9 cellular contexts compared by ENCODE assay signal in genomic region chr6:44248579-44248978, GRCh38. TPM values are rescaled to one million over a fixed set of nuclear protein-coding genes. Genes with fewer than 3 reads are reported as not detected.
DNase-seq lines count a peak whose midpoint lies in the region; ATAC-seq, FAIRE-seq and TF ChIP-seq lines count a peak whose summit lies in the region.
"Had no signal": no experiment of that assay in that cellular context is flagged by ENCODE, and none has a peak within 500 bp of the region (broad histone marks: within the 10 kb centered on the region; RNA-seq: fewer than 3 reads in every experiment).

No MANE protein-coding gene starts in this region.

- dilution Hi-C loops in endothelial cell of umbilical vein (cut with MboI; ENCODE audit: extremely low pct_ligation_motif_present, low sequenced_read_pairs): no loop called here

- BruUV-seq in Panc1 (replicated peaks; lab: Mats Ljungman, UMichigan): no TSS peak
- BruUV-seq in endothelial cell of umbilical vein (replicated peaks; lab: Mats Ljungman, UMichigan): no TSS peak

- CTCF ChIA-PET in CD8-positive, alpha-beta memory T cell (lab: Charles Lee): interaction anchor here (1.6 to 6.3 kb wide), 4 partner anchors 8 to 76 kb away, joined by 3 to 74 read pairs (median 22); partner anchors contain the start of gene SLC35B2
- CTCF ChIA-PET in Panc1 (lab: Charles Lee) (no interaction called here), endothelial cell of umbilical vein (lab: Charles Lee) (interaction anchor here (3.4 to 5.4 kb wide), 2 partner anchors 7 to 76 kb away, joined by 19 to 38 read pairs; partner anchors contain the start of gene SLC35B2)

- POLR2A ChIA-PET in CD8-positive, alpha-beta memory T cell (lab: Charles Lee): interaction anchor here (3.1 to 3.9 kb wide), 4 partner anchors 8 to 25 kb away, joined by 21 to 77 read pairs (median 24); partner anchors contain the start of genes NFKBIE, SLC29A1 and SLC35B2
- POLR2A ChIA-PET in Panc1 (lab: Charles Lee): interaction anchor here (0.7 kb wide), 1 partner anchor 164 kb away, joined by 5 read pairs; no protein-coding TSS in a partner anchor
- POLR2A ChIA-PET in endothelial cell of umbilical vein (lab: Charles Lee): interaction anchor here (0.9 kb wide), 1 partner anchor 68 kb away, joined by 3 read pairs; no protein-coding TSS in a partner anchor

- TF ChIP-seq CTCF in Panc1 (IDR thresholded peaks at IDR 0.05): no peak
- no peak for TF ChIP-seq CTCF in endothelial cell of umbilical vein (IDR thresholded peaks at IDR 0.05; ENCODE audit: extremely low read depth in 1 of 2, insufficient read depth in 1 of 2, low read depth in 1 of 2, low read length in 2 of 2)
- TF ChIP-seq CTCF in osteocyte (IDR thresholded peaks at IDR 0.05): no peak

- H3K27me3 Mint-ChIP-seq in CD8-positive, alpha-beta memory T cell: peaks cover 0 to 7% of the 10 kb centered on the region in 2 donors
- no peaks in the 10 kb centered on the region for H3K27me3 Mint-ChIP-seq in osteocyte (ENCODE audit: unreplicated experiment)

- peaks cover 9% of the 10 kb centered on the region for H4K20me1 ChIP-seq in endothelial cell of umbilical vein (replicated peaks; ENCODE audit: control insufficient read depth, extremely low read depth, insufficient read depth, low read length)

- H3K27ac ChIP-seq in CD8-positive, alpha-beta memory T cell (ENCODE audit: low read depth, low read length): peak overlapping the region; percentile 98
- peak overlapping the region; percentile 100 for H3K27ac ChIP-seq in Panc1 (ENCODE audit: low read length)
- H3K27ac ChIP-seq in endothelial cell of umbilical vein (ENCODE audit: insufficient read depth, low read depth, low read length): no peak overlapping the region

- intact Hi-C loops in Panc1 (cut with micrococcal nuclease; ENCODE audit: unreplicated experiment): no loop called here
- intact Hi-C loops in endothelial cell of umbilical vein (cut with micrococcal nuclease): no loop called here

- H3K4me3 Mint-ChIP-seq in CD8-positive, alpha-beta memory T cell: peak overlapping the region; percentile 91 to 99 (median 98)
- peak overlapping the region; percentile 93 for H3K4me3 Mint-ChIP-seq in osteocyte (ENCODE audit: unreplicated experiment)

- H3K4me3 ChIP-seq in CD8-positive, alpha-beta memory T cell (ENCODE audit: low read length): peak overlapping the region; percentile 98
- H3K4me3 ChIP-seq in Panc1 (ENCODE audit: low read depth in 2 of 2, low read length in 2 of 2) (peak overlapping the region; percentile 99 to 100), endothelial cell of umbilical vein (replicated peaks in 1 of 3; ENCODE audit: insufficient read depth in 1 of 3, low read depth in 1 of 3, low read length in 3 of 3) (peak overlapping the region; percentile 54 to 85 (median 76))

- peaks cover 23% of the 10 kb centered on the region for H3K4me1 ChIP-seq in CD8-positive, alpha-beta memory T cell (ENCODE audit: insufficient read depth, low read length)
- H3K4me1 ChIP-seq in Panc1 (ENCODE audit: control insufficient read depth, insufficient read depth, low read length) (peaks cover 40% of the 10 kb centered on the region), endothelial cell of umbilical vein (ENCODE audit: control insufficient read depth, extremely low read depth, insufficient read depth, low read length) (peaks cover 26% of the 10 kb centered on the region)

- peaks cover 0 to 2% (median 0%) of the 10 kb centered on the region in 5 donors for H3K9me3 Mint-ChIP-seq in CD8-positive, alpha-beta memory T cell
- no peaks in the 10 kb centered on the region for H3K9me3 Mint-ChIP-seq in osteocyte (ENCODE audit: unreplicated experiment)

- H3K9me1 ChIP-seq in endothelial cell of umbilical vein (replicated peaks; ENCODE audit: control insufficient read depth, extremely low read depth, insufficient read depth, low read length): no peaks in the 10 kb centered on the region

- peaks cover 48 to 65% (median 62%) of the 10 kb centered on the region in 3 donors for H3K4me1 Mint-ChIP-seq in CD8-positive, alpha-beta memory T cell
- H3K4me1 Mint-ChIP-seq in osteocyte (ENCODE audit: unreplicated experiment): peaks cover 39% of the 10 kb centered on the region

- no peak for TF ChIP-seq POLR2A in endothelial cell of umbilical vein (IDR thresholded peaks at IDR 0.05; ENCODE audit: low read depth, low read length)

- no peak for FAIRE-seq in endothelial cell of umbilical vein (lab: Jason Lieb, UNC)

- H3K36me3 ChIP-seq in CD8-positive, alpha-beta memory T cell (ENCODE audit: insufficient read depth, low read length): peaks cover 52% of the 10 kb centered on the region
- peaks cover 59% of the 10 kb centered on the region for H3K36me3 ChIP-seq in Panc1 (ENCODE audit: control insufficient read depth, insufficient read depth, low read length)
- H3K36me3 ChIP-seq in endothelial cell of umbilical vein (ENCODE audit: control insufficient read depth in 2 of 2, extremely low read depth in 1 of 2, insufficient read depth in 2 of 2, low read length in 2 of 2): peaks cover 35 to 37% of the 10 kb centered on the region in 2 experiments

- peak overlapping the region; percentile 91 to 99 (median 98) for H3K27ac Mint-ChIP-seq in CD8-positive, alpha-beta memory T cell
- H3K27ac Mint-ChIP-seq in osteocyte (ENCODE audit: unreplicated experiment): peak overlapping the region; percentile 96

- no peaks in the 10 kb centered on the region for H3K9me3 ChIP-seq in CD8-positive, alpha-beta memory T cell (ENCODE audit: low read length)
- H3K9me3 ChIP-seq in Panc1 (ENCODE audit: control insufficient read depth, insufficient read depth, low read depth, low read length) (no peaks in the 10 kb centered on the region), endothelial cell of umbilical vein (replicated peaks; ENCODE audit: control insufficient read depth, insufficient read depth, low read length) (no peaks in the 10 kb centered on the region)

- no peaks in the 10 kb centered on the region for H3K27me3 ChIP-seq in CD8-positive, alpha-beta memory T cell (ENCODE audit: insufficient read depth, low read length, poor library complexity, severe bottlenecking)
- H3K27me3 ChIP-seq in Panc1 (ENCODE audit: control insufficient read depth, insufficient read depth, low read length): no peaks in the 10 kb centered on the region
- no peaks in the 10 kb centered on the region for H3K27me3 ChIP-seq in endothelial cell of umbilical vein (ENCODE audit: control insufficient read depth in 2 of 2, insufficient read depth in 2 of 2, low read length in 2 of 2)

- no peak for DNase-seq in CD8-positive, alpha-beta memory T cell
- DNase-seq in Panc1 (ENCODE audit: low read depth, low spot score): no peak
- DNase-seq in endothelial cell of umbilical vein (ENCODE audit: low read depth, low spot score): no peak
- DNase-seq in osteocyte (ENCODE audit: extremely low spot score, unreplicated experiment): no peak
- DNase-seq in SHP77 treated with DMSO at 0.1 percent for 48 hours (lab: John Stamatoyannopoulos, UW): no peak
- DNase-seq in mucosa of gallbladder (ENCODE audit: low spot score): no peak
- DNase-seq in G401 (ENCODE audit: low spot score): no peak
- DNase-seq in activated CD4-positive, alpha-beta T cell treated with anti-CD3 and anti-CD28 coated beads for 1 hour: no peak
- DNase-seq: NCI-H2081 treated with DMSO at 0.1 percent for 48 hours had no signal

- ATAC-seq in Panc1: no peak

- H3K4me2 ChIP-seq in endothelial cell of umbilical vein (ENCODE audit: insufficient read depth, low read length): peak overlapping the region; percentile 96

- H3K36me3 Mint-ChIP-seq in CD8-positive, alpha-beta memory T cell: peaks cover 19 to 70% (median 29%) of the 10 kb centered on the region in 3 donors
- H3K36me3 Mint-ChIP-seq in osteocyte (ENCODE audit: unreplicated experiment): peaks cover 49% of the 10 kb centered on the region

- H3K79me2 ChIP-seq in endothelial cell of umbilical vein (ENCODE audit: control insufficient read depth, insufficient read depth, low read length): peaks cover 61% of the 10 kb centered on the region

- H3K9ac ChIP-seq in endothelial cell of umbilical vein (replicated peaks; ENCODE audit: extremely low read depth, insufficient read depth, low read length): peak overlapping the region; percentile 93

- in situ Hi-C loops in Panc1 (cut with HindIII; ENCODE audit: low pct_unique_long_range_greater_than_20kb, low sequenced_read_pairs): no loop called here
- in situ Hi-C loops in G401 (cut with HindIII; ENCODE audit: low sequenced_read_pairs): no loop called here

- no peak overlapping the region for H2AFZ ChIP-seq in endothelial cell of umbilical vein (ENCODE audit: low read depth, low read length)

RNA-seq across cellular contexts. Expression of gene HSP90AB1, which starts 1.7 kb away (rescaled TPM):
- total RNA-seq in CD8-positive, alpha-beta memory T cell: 1,000 to 10,000 TPM; 2,387 to 2,400 TPM
- 460 TPM for polyA plus RNA-seq in CD8-positive, alpha-beta memory T cell
- 1,253 TPM for total RNA-seq in Panc1 (2021; ENCODE audit: unreplicated experiment)
- polyA plus RNA-seq in Panc1 (2012; ENCODE audit: insufficient read length): 799 TPM
- total RNA-seq in endothelial cell of umbilical vein: 1,088 and 1,201 TPM in 2 replicates
- 557 and 824 TPM in 2 replicates for polyA plus RNA-seq in endothelial cell of umbilical vein
- polyA plus RNA-seq in endothelial cell of umbilical vein (2011; cell fraction: cytosol; rRNA removed): 942 and 1,041 TPM in 2 replicates
- 609 and 717 TPM in 2 replicates for polyA plus RNA-seq in endothelial cell of umbilical vein (2011; cell fraction: nucleus; rRNA removed)
- 1,037 and 1,473 TPM in 2 replicates for polyA plus RNA-seq in endothelial cell of umbilical vein (2012)
- 861 and 862 TPM in 2 replicates for polyA minus RNA-seq in endothelial cell of umbilical vein
- 534 TPM for polyA minus RNA-seq in endothelial cell of umbilical vein (2011; cell fraction: cytosol; rRNA and poly(A)+ RNA removed)
- 163 and 218 TPM in 2 replicates for polyA minus RNA-seq in endothelial cell of umbilical vein (2011; cell fraction: nucleus; rRNA and poly(A)+ RNA removed)
- total RNA-seq in osteocyte: 509 and 527 TPM in 2 replicates
- 893 TPM for total RNA-seq in mucosa of gallbladder
- total RNA-seq in G401 (2014; rRNA removed; shearing (Covaris generic)): 1,050 and 1,370 TPM in 2 replicates

RNA-seq across cellular contexts. Expression of gene SLC35B2, which starts 8.7 kb away (rescaled TPM):
- total RNA-seq in CD8-positive, alpha-beta memory T cell: 10 to 100 TPM; 34.8 to 35.7 TPM
- 49.0 TPM for polyA plus RNA-seq in CD8-positive, alpha-beta memory T cell
- total RNA-seq in Panc1 (2021; ENCODE audit: unreplicated experiment) (105 TPM), endothelial cell of umbilical vein (53.4 and 53.9 TPM in 2 replicates), osteocyte (77.0 and 88.4 TPM in 2 replicates), mucosa of gallbladder (50.8 TPM)
- polyA plus RNA-seq in Panc1 (2012; ENCODE audit: insufficient read length): 114 TPM
- 112 and 148 TPM in 2 replicates for polyA plus RNA-seq in endothelial cell of umbilical vein
- polyA plus RNA-seq in endothelial cell of umbilical vein (2011; cell fraction: cytosol; rRNA removed): 76.0 and 79.0 TPM in 2 replicates
- polyA plus RNA-seq in endothelial cell of umbilical vein (2011; cell fraction: nucleus; rRNA removed): 74.2 and 86.3 TPM in 2 replicates
- polyA plus RNA-seq in endothelial cell of umbilical vein (2012): 52.5 and 55.0 TPM in 2 replicates
- 78.2 and 84.1 TPM in 2 replicates for polyA minus RNA-seq in endothelial cell of umbilical vein
- 35.8 TPM for polyA minus RNA-seq in endothelial cell of umbilical vein (2011; cell fraction: cytosol; rRNA and poly(A)+ RNA removed)
- 14.9 and 16.5 TPM in 2 replicates for polyA minus RNA-seq in endothelial cell of umbilical vein (2011; cell fraction: nucleus; rRNA and poly(A)+ RNA removed)
- 73.4 and 80.4 TPM in 2 replicates for total RNA-seq in G401 (2014; rRNA removed; shearing (Covaris generic))

RNA-seq across cellular contexts. Expression of gene NFKBIE, which starts 16.8 kb away (rescaled TPM):
- 10 to 100 TPM; 33.1 to 34.3 TPM for total RNA-seq in CD8-positive, alpha-beta memory T cell
- 5.3 TPM for polyA plus RNA-seq in CD8-positive, alpha-beta memory T cell
- total RNA-seq in Panc1 (2021; ENCODE audit: unreplicated experiment) (24.9 TPM), endothelial cell of umbilical vein (15.6 and 19.0 TPM in 2 replicates), osteocyte (11.1 and 13.1 TPM in 2 replicates), mucosa of gallbladder (10.9 TPM)
- polyA plus RNA-seq in Panc1 (2012; ENCODE audit: insufficient read length): 35.8 TPM
- 22.6 and 25.8 TPM in 2 replicates for polyA plus RNA-seq in endothelial cell of umbilical vein
- 14.6 and 17.7 TPM in 2 replicates for polyA plus RNA-seq in endothelial cell of umbilical vein (2011; cell fraction: cytosol; rRNA removed)
- polyA plus RNA-seq in endothelial cell of umbilical vein (2011; cell fraction: nucleus; rRNA removed): 13.9 and 14.2 TPM in 2 replicates
- 10.0 and 15.1 TPM in 2 replicates for polyA plus RNA-seq in endothelial cell of umbilical vein (2012)
- 7.1 and 11.1 TPM in 2 replicates for polyA minus RNA-seq in endothelial cell of umbilical vein
- polyA minus RNA-seq in endothelial cell of umbilical vein (2011; cell fraction: cytosol; rRNA and poly(A)+ RNA removed): 4.9 TPM
- polyA minus RNA-seq in endothelial cell of umbilical vein (2011; cell fraction: nucleus; rRNA and poly(A)+ RNA removed): 4.3 and 11.1 TPM in 2 replicates
- 27.7 and 58.6 TPM in 2 replicates for total RNA-seq in G401 (2014; rRNA removed; shearing (Covaris generic))

RNA-seq across cellular contexts. Expression of gene TMEM151B, which starts 21.7 kb away (rescaled TPM):
- not detected for total RNA-seq in CD8-positive, alpha-beta memory T cell
- not detected for polyA plus RNA-seq in CD8-positive, alpha-beta memory T cell
- total RNA-seq in Panc1 (2021; ENCODE audit: unreplicated experiment) (0.18 TPM), endothelial cell of umbilical vein (0.07 TPM in 1 of 2 replicates, not detected in the other), osteocyte (0.08 TPM in 1 of 2 replicates, not detected in the other), mucosa of gallbladder (0.12 TPM)
- 1.1 TPM for polyA plus RNA-seq in Panc1 (2012; ENCODE audit: insufficient read length)
- polyA plus RNA-seq in endothelial cell of umbilical vein: 0.03 and 0.05 TPM in 2 replicates
- polyA plus RNA-seq in endothelial cell of umbilical vein (2011; cell fraction: cytosol; rRNA removed): not detected in 2 replicates
- polyA plus RNA-seq in endothelial cell of umbilical vein (2011; cell fraction: nucleus; rRNA removed): 0.03 and 0.05 TPM in 2 replicates
- polyA plus RNA-seq in endothelial cell of umbilical vein (2012): 0.23 and 0.27 TPM in 2 replicates
- polyA minus RNA-seq in endothelial cell of umbilical vein: 0.24 TPM in 1 of 2 replicates, not detected in the other
- polyA minus RNA-seq in endothelial cell of umbilical vein (2011; cell fraction: cytosol; rRNA and poly(A)+ RNA removed): not detected
- not detected in 2 replicates for polyA minus RNA-seq in endothelial cell of umbilical vein (2011; cell fraction: nucleus; rRNA and poly(A)+ RNA removed)
- 14.3 and 14.6 TPM in 2 replicates for total RNA-seq in G401 (2014; rRNA removed; shearing (Covaris generic))

RNA-seq across cellular contexts. Expression of gene SLC29A1, which starts 25.2 kb away (rescaled TPM):
- 100 to 1,000 TPM; 116 TPM for total RNA-seq in CD8-positive, alpha-beta memory T cell
- polyA plus RNA-seq in CD8-positive, alpha-beta memory T cell: 3.6 TPM
- total RNA-seq in Panc1 (2021; ENCODE audit: unreplicated experiment) (263 TPM), endothelial cell of umbilical vein (202 and 219 TPM in 2 replicates), osteocyte (130 and 135 TPM in 2 replicates), mucosa of gallbladder (66.1 TPM)
- polyA plus RNA-seq in Panc1 (2012; ENCODE audit: insufficient read length): 313 TPM
- 539 and 592 TPM in 2 replicates for polyA plus RNA-seq in endothelial cell of umbilical vein
- polyA plus RNA-seq in endothelial cell of umbilical vein (2011; cell fraction: cytosol; rRNA removed): 283 and 310 TPM in 2 replicates
- polyA plus RNA-seq in endothelial cell of umbilical vein (2011; cell fraction: nucleus; rRNA removed): 598 and 634 TPM in 2 replicates
- 223 and 254 TPM in 2 replicates for polyA plus RNA-seq in endothelial cell of umbilical vein (2012)
- 472 and 495 TPM in 2 replicates for polyA minus RNA-seq in endothelial cell of umbilical vein
- polyA minus RNA-seq in endothelial cell of umbilical vein (2011; cell fraction: cytosol; rRNA and poly(A)+ RNA removed): 35.7 TPM
- 135 and 171 TPM in 2 replicates for polyA minus RNA-seq in endothelial cell of umbilical vein (2011; cell fraction: nucleus; rRNA and poly(A)+ RNA removed)
- total RNA-seq in G401 (2014; rRNA removed; shearing (Covaris generic)): 40.1 and 46.1 TPM in 2 replicates
